ENCODE assay signal across 8 cellular contexts in genomic region chr9:78297672-78297961, GRCh38. TPM values are rescaled to one million over a fixed set of nuclear protein-coding genes. Genes with fewer than 3 reads are reported as not detected.
DNase-seq lines count a peak whose midpoint lies in the region; ATAC-seq and TF ChIP-seq lines count a peak whose summit lies in the region.

No MANE protein-coding gene starts in this region.

- H3K4me1 ChIP-seq in mammary epithelial cell (ENCODE audit: insufficient read depth, low read length): peaks cover 17% of the 10 kb centered on the region
- peaks cover 14% of the 10 kb centered on the region for H3K4me1 ChIP-seq in muscle layer of colon (ENCODE audit: insufficient read depth, low read length)

- peak; percentile 63 for ATAC-seq in GM18517 (IDR thresholded peaks at IDR 0.05; ENCODE audit: unreplicated experiment)

- BruUV-seq in mammary epithelial cell (replicated peaks; lab: Mats Ljungman, UMichigan): no TSS peak

- dilution Hi-C loops in mammary epithelial cell (cut with HindIII; ENCODE audit: low sequenced_read_pairs): no loop called here

- WGBS in mammary epithelial cell (ENCODE audit: low coverage, missing lambda C conversion rate): 0% methylated on average over 6 of the region's 10 CpGs

- in situ Hi-C loops in mammary epithelial cell (cut with MboI; ENCODE audit: low sequenced_read_pairs in 2 of 2): loop anchor here in 1 of 2 donors (5.0 kb wide), 1 partner anchor 60 kb away; the partner anchor contains the start of gene CEP78

- H2AFZ ChIP-seq in mammary epithelial cell (ENCODE audit: low read depth, low read length): peak overlapping the region; percentile 91

- H3K27me3 ChIP-seq in mammary epithelial cell (ENCODE audit: insufficient read depth, low read length): no peaks in the 10 kb centered on the region
- H3K27me3 ChIP-seq in muscle layer of colon (ENCODE audit: control insufficient read depth in 1 of 2, insufficient read depth in 2 of 2, low read length in 2 of 2): no peaks in the 10 kb centered on the region

- peak overlapping the region; percentile 75 for H3K4me2 ChIP-seq in mammary epithelial cell (ENCODE audit: insufficient read depth, low read depth, low read length)

- H3K9ac ChIP-seq in mammary epithelial cell (ENCODE audit: insufficient read depth, low read length) (peak overlapping the region; percentile 62), muscle layer of colon (ENCODE audit: low read length) (no peak overlapping the region)

- peak; percentile 15 for DNase-seq in HS-27A (ENCODE audit: low read depth)
- no peak for DNase-seq in mammary epithelial cell
- no peak for DNase-seq in NCI-H345 (lab: John Stamatoyannopoulos, UW)
- DNase-seq in stimulated activated CD4-positive, alpha-beta T cell treated with anti-CD3 and anti-CD28 coated beads, Interleukin-1b, Interleukin-23, amount 100 ng/mL, for 48 hours: no peak
- DNase-seq in stimulated activated naive CD4-positive, alpha-beta T cell treated with Interleukin-2 at 50 U/mL for 16 hours (lab: John Stamatoyannopoulos, UW): no peak
- DNase-seq in SW 1271 (lab: John Stamatoyannopoulos, UW): no peak

- CTCF ChIA-PET in mammary epithelial cell (lab: Charles Lee; ENCODE audit: low non-redundant PET): interaction anchor here (0.5 to 1.3 kb wide), 3 partner anchors 40 to 320 kb away, joined by 4 read pairs; no protein-coding TSS in a partner anchor

- H3K4me3 ChIP-seq in mammary epithelial cell (replicated peaks in 1 of 3; ENCODE audit: insufficient read depth in 1 of 3, low read depth in 2 of 3, low read length in 3 of 3): peak overlapping the region; percentile 91 to 96 (median 93)
- peak overlapping the region; percentile 68 to 81 for H3K4me3 ChIP-seq in muscle layer of colon (ENCODE audit: low read depth in 1 of 2, low read length in 2 of 2)

- TF ChIP-seq CTCF in mammary epithelial cell (conservative IDR thresholded peaks at IDR 0.05 in 1 of 2, IDR thresholded peaks at IDR 0.05 in 1 of 2; ENCODE audit: extremely low read depth in 1 of 2, insufficient read depth in 1 of 2, low read depth in 1 of 2, low read length in 2 of 2): no peak

- H4K20me1 ChIP-seq in mammary epithelial cell (ENCODE audit: insufficient read depth, low read length): no peaks in the 10 kb centered on the region

- no peaks in the 10 kb centered on the region for H3K9me3 ChIP-seq in mammary epithelial cell (replicated peaks; ENCODE audit: insufficient read depth, low read length)
- H3K9me3 ChIP-seq in muscle layer of colon (ENCODE audit: low read length): no peaks in the 10 kb centered on the region

- H3K79me2 ChIP-seq in mammary epithelial cell (ENCODE audit: insufficient read depth, low read length): peaks cover 27% of the 10 kb centered on the region

- peaks cover 5% of the 10 kb centered on the region for H3K36me3 ChIP-seq in mammary epithelial cell (ENCODE audit: insufficient read depth, low read length)
- H3K36me3 ChIP-seq in muscle layer of colon (ENCODE audit: insufficient read depth, low read length): no peaks in the 10 kb centered on the region

- H3K27ac ChIP-seq in mammary epithelial cell (ENCODE audit: insufficient read depth, low read depth, low read length): peak overlapping the region; percentile 61
- no peak overlapping the region for H3K27ac ChIP-seq in muscle layer of colon (ENCODE audit: low read depth, low read length)

- intact Hi-C loops in mammary epithelial cell (cut with micrococcal nuclease): loop anchor here (1.0 to 10.0 kb wide), 5 partner anchors 19 to 263 kb away; partner anchors contain the start of gene GNAQ

RNA-seq across cellular contexts. Expression of gene PSAT1, which starts 0.7 kb away (rescaled TPM):
- 100 to 1,000 TPM; 220 to 369 TPM for total RNA-seq in mammary epithelial cell
- polyA plus RNA-seq in mammary epithelial cell: 126 TPM
- 107 TPM for polyA minus RNA-seq in mammary epithelial cell
